ENCODE assay signal across 22 cellular contexts in the genomic region with DNA sequence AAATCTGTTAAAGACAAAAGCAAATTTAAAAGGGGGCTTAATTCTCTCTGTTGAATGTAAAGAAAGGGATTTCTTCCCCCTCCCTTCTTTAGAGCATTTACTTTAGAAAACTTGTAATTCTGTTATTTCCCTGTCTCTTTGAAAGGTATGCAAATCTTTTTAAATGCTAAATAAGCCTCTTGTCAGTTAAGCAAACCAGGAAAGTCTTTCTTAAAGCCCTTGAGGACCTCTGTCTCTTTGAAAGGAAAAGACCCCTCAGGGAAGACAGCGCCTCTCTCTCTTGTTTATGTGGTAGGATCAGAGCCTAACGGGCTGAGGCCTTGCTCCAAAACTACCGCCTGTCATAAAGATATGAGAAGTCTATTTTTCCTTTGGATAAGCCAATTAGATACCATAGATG.
"Had no signal": no experiment of that assay in that cellular context is flagged by ENCODE, and none has a peak within 500 bp of the region (broad histone marks: within the 10 kb centered on the region; RNA-seq: fewer than 3 reads in every experiment).

No MANE protein-coding gene starts in this region.

- H3K27me3 ChIP-seq: body of pancreas, right atrium auricular region, transverse colon, vagina had no signal

- H3K4me1 ChIP-seq: body of pancreas, right atrium auricular region, transverse colon, vagina had no signal

- H3K4me3 ChIP-seq: body of pancreas, right atrium auricular region, transverse colon, vagina had no signal

- ATAC-seq: activated CD8-positive, alpha-beta T cell treated with anti-CD3 and anti-CD28 coated beads for 36 hours; body of pancreas; esophagus mucosa; left lobe of liver; naive thymus-derived CD8-positive, alpha-beta T cell; T-helper 17 cell had no signal

- H3K27ac ChIP-seq: body of pancreas, right atrium auricular region, transverse colon, vagina had no signal

- H3K36me3 ChIP-seq: right atrium auricular region, transverse colon, vagina had no signal

- DNase-seq: activated CD4-positive, alpha-beta T cell treated with anti-CD3 and anti-CD28 coated beads for 4 hours; activated CD8-positive, alpha-beta memory T cell treated with anti-CD3 and anti-CD28 coated beads, Interleukin-2, amount 50 U/mL, for 4 hours; activated CD8-positive, alpha-beta T cell treated with anti-CD3 and anti-CD28 coated beads for 36 hours; activated gamma-delta T cell; activated T-cell treated with anti-CD3 and anti-CD28 coated beads, Interleukin-2, amount 50 U/mL, for 48 hours; amygdala; body of pancreas; caudate nucleus; hippocampal formation; mammary epithelial cell; naive thymus-derived CD8-positive, alpha-beta T cell; nucleus accumbens; stimulated activated CD4-positive, alpha-beta T cell treated with anti-CD3 and anti-CD28 coated beads, Interleukin-15, amount 100 ng/mL, for 24 hours; stimulated activated CD4-positive, alpha-beta T cell treated with anti-CD3 and anti-CD28 coated beads, Interleukin-4, amount 100 ng/mL, for 24 hours; stimulated activated naive CD4-positive, alpha-beta T cell treated with Interleukin-2 at 50 U/mL for 16 hours; substantia nigra; T-helper 17 cell; transverse colon had no signal

- H3K9me3 ChIP-seq: body of pancreas, right atrium auricular region, transverse colon, vagina had no signal
